ENCODE assay signal across 8 cellular contexts in the genomic region with DNA sequence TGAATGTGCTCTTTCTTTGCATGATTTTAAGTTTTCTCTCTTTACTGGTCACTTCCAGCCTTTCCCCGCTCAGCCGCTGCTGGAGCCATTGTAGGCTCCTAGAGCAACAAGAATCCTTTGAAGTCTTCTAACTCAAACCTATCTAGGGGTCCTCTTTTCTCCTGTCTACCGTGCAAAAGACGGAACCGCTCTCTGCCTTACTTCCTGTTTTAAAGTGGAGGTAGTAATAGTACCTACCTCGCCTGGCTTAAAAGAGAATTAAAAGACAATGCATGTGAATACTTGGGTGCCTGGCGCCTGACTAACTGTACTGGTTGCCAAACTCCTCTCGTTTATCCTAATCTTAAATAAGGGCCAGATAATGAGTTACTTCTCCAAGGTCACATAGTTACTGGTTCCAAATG. TPM values are rescaled to one million over a fixed set of nuclear protein-coding genes. Genes with fewer than 3 reads are reported as not detected.
DNase-seq lines count a peak whose midpoint lies in the region; ATAC-seq, FAIRE-seq and TF ChIP-seq lines count a peak whose summit lies in the region.

No MANE protein-coding gene starts in this region.

- no peak for TF ChIP-seq POLR2A in endothelial cell of umbilical vein (IDR thresholded peaks at IDR 0.05; ENCODE audit: low read depth, low read length)

- peak overlapping the region; percentile 99 for H2AFZ ChIP-seq in endothelial cell of umbilical vein (ENCODE audit: low read depth, low read length)
- peak overlapping the region; percentile 97 for H2AFZ ChIP-seq in osteoblast (ENCODE audit: low read length)

- H3K36me3 ChIP-seq in endothelial cell of umbilical vein (ENCODE audit: control insufficient read depth in 2 of 2, extremely low read depth in 1 of 2, insufficient read depth in 2 of 2, low read length in 2 of 2) (peaks cover 0 to 2% of the 10 kb centered on the region in 2 experiments), osteoblast (ENCODE audit: insufficient read depth, low read length) (no peaks in the 10 kb centered on the region)

- no peaks in the 10 kb centered on the region for H3K27me3 ChIP-seq in endothelial cell of umbilical vein (ENCODE audit: control insufficient read depth in 2 of 2, insufficient read depth in 2 of 2, low read length in 2 of 2)
- no peaks in the 10 kb centered on the region for H3K27me3 ChIP-seq in osteoblast (ENCODE audit: insufficient read depth, low read length)

- DNase-seq in AG10803 (ENCODE audit: low read depth): peak; percentile 12
- DNase-seq in RPMI8226: peak; percentile 50
- DNase-seq in endothelial cell of umbilical vein (ENCODE audit: low read depth, low spot score): no peak
- no peak for DNase-seq in osteoblast (ENCODE audit: insufficient read length, low spot score, missing footprints)
- DNase-seq in NCI-H1436 (lab: John Stamatoyannopoulos, UW): no peak
- no peak for DNase-seq in activated CD8-positive, alpha-beta memory T cell treated with anti-CD3 and anti-CD28 coated beads, Interleukin-2, amount 50 U/mL, for 48 hours

- CTCF ChIA-PET in endothelial cell of umbilical vein (lab: Charles Lee): interaction anchor here (1.0 to 2.1 kb wide), 3 partner anchors 10 to 73 kb away, joined by 4 to 31 read pairs (median 6); no protein-coding TSS in a partner anchor

- POLR2A ChIA-PET in endothelial cell of umbilical vein (lab: Charles Lee): no interaction called here

- peak overlapping the region; percentile 84 for H3K9ac ChIP-seq in endothelial cell of umbilical vein (replicated peaks; ENCODE audit: extremely low read depth, insufficient read depth, low read length)

- H4K20me1 ChIP-seq in endothelial cell of umbilical vein (replicated peaks; ENCODE audit: control insufficient read depth, extremely low read depth, insufficient read depth, low read length) (no peaks in the 10 kb centered on the region), osteoblast (ENCODE audit: insufficient read depth, low read length) (peaks cover 15% of the 10 kb centered on the region)

- H3K79me2 ChIP-seq in endothelial cell of umbilical vein (ENCODE audit: control insufficient read depth, insufficient read depth, low read length) (peaks cover 43% of the 10 kb centered on the region), osteoblast (ENCODE audit: insufficient read depth, low read length) (peaks cover 53% of the 10 kb centered on the region)

- TF ChIP-seq CTCF in AG10803 (conservative IDR thresholded peaks at IDR 0.05; ENCODE audit: low read length) (no peak), endothelial cell of umbilical vein (IDR thresholded peaks at IDR 0.05; ENCODE audit: extremely low read depth in 1 of 2, insufficient read depth in 1 of 2, low read depth in 1 of 2, low read length in 2 of 2) (no peak), osteoblast (IDR thresholded peaks at IDR 0.05; ENCODE audit: extremely low read depth, low read depth, low read length) (no peak)

- peak; percentile 15 for ATAC-seq in GM21526 (IDR thresholded peaks at IDR 0.05; ENCODE audit: low FRiP score, unreplicated experiment)
- no peak for ATAC-seq in HG03432 (IDR thresholded peaks at IDR 0.05; ENCODE audit: unreplicated experiment)

- peak overlapping the region; percentile 95 for H3K4me3 ChIP-seq in AG10803 (ENCODE audit: low read length)
- H3K4me3 ChIP-seq in endothelial cell of umbilical vein (replicated peaks in 1 of 3; ENCODE audit: insufficient read depth in 1 of 3, low read depth in 1 of 3, low read length in 3 of 3): peak overlapping the region; percentile 76 to 96 (median 87)
- H3K4me3 ChIP-seq in osteoblast (ENCODE audit: insufficient read depth, low read length): peak overlapping the region; percentile 97

- no TSS peak for BruUV-seq in endothelial cell of umbilical vein (replicated peaks; lab: Mats Ljungman, UMichigan)

- H3K4me2 ChIP-seq in endothelial cell of umbilical vein (ENCODE audit: insufficient read depth, low read length): peak overlapping the region; percentile 98
- peak overlapping the region; percentile 91 for H3K4me2 ChIP-seq in osteoblast (ENCODE audit: insufficient read depth, low read length)

- peak; percentile 68 for FAIRE-seq in endothelial cell of umbilical vein (lab: Jason Lieb, UNC)

- H3K27ac ChIP-seq in endothelial cell of umbilical vein (ENCODE audit: insufficient read depth, low read depth, low read length) (peak overlapping the region; percentile 44), osteoblast (ENCODE audit: low read depth, low read length) (peak overlapping the region; percentile 89)

- H3K4me1 ChIP-seq in endothelial cell of umbilical vein (ENCODE audit: control insufficient read depth, extremely low read depth, insufficient read depth, low read length) (peaks cover 24% of the 10 kb centered on the region), osteoblast (ENCODE audit: insufficient read depth, low read length) (peaks cover 24% of the 10 kb centered on the region)

- H3K9me3 ChIP-seq in endothelial cell of umbilical vein (replicated peaks; ENCODE audit: control insufficient read depth, insufficient read depth, low read length) (no peaks in the 10 kb centered on the region), osteoblast (ENCODE audit: low read depth, low read length) (no peaks in the 10 kb centered on the region)

- intact Hi-C loops in endothelial cell of umbilical vein (cut with micrococcal nuclease): loop anchor here (2.0 kb wide), 1 partner anchor 33 kb away; the partner anchor contains the start of gene PNPLA3

- H3K9me1 ChIP-seq in endothelial cell of umbilical vein (replicated peaks; ENCODE audit: control insufficient read depth, extremely low read depth, insufficient read depth, low read length): no peaks in the 10 kb centered on the region

- dilution Hi-C loops in endothelial cell of umbilical vein (cut with MboI; ENCODE audit: extremely low pct_ligation_motif_present, low sequenced_read_pairs): no loop called here

TF ChIP-seq in endothelial cell of umbilical vein, 7 proteins besides CTCF, POLR2A, EP300 and RAD21:
- no peak for TF ChIP-seq EZH2 (IDR thresholded peaks at IDR 0.05; ENCODE audit: borderline replicate concordance, low read depth, low read length, severe bottlenecking)
- no peak for TF ChIP-seq GATA2 (IDR thresholded peaks at IDR 0.05; ENCODE audit: insufficient read depth, insufficient read length, low read depth, low read length)
- TF ChIP-seq, protein P1, sequence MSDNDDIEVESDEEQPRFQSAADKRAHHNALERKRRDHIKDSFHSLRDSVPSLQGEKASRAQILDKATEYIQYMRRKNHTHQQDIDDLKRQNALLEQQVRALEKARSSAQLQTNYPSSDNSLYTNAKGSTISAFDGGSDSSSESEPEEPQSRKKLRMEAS (IDR thresholded peaks at IDR 0.05; ENCODE audit: insufficient read depth, insufficient read length): no peak
- no peak for TF ChIP-seq FOS (IDR thresholded peaks at IDR 0.05; ENCODE audit: borderline replicate concordance, insufficient read depth, low read length)

RNA-seq across cellular contexts. Expression of gene SAMM50, which starts 0.6 kb away (rescaled TPM):
- 55.9 and 56.2 TPM in 2 replicates for total RNA-seq in endothelial cell of umbilical vein
- polyA plus RNA-seq in endothelial cell of umbilical vein: 41.0 and 42.9 TPM in 2 replicates
- polyA plus RNA-seq in endothelial cell of umbilical vein (2011; cell fraction: cytosol; rRNA removed): 39.5 and 48.0 TPM in 2 replicates
- polyA plus RNA-seq in endothelial cell of umbilical vein (2011; cell fraction: nucleus; rRNA removed): 37.1 and 41.4 TPM in 2 replicates
- 71.9 and 81.2 TPM in 2 replicates for polyA plus RNA-seq in endothelial cell of umbilical vein (2012)
- polyA minus RNA-seq in endothelial cell of umbilical vein: 37.1 and 38.4 TPM in 2 replicates
- 26.5 TPM for polyA minus RNA-seq in endothelial cell of umbilical vein (2011; cell fraction: cytosol; rRNA and poly(A)+ RNA removed)
- polyA minus RNA-seq in endothelial cell of umbilical vein (2011; cell fraction: nucleus; rRNA and poly(A)+ RNA removed): 17.5 and 17.6 TPM in 2 replicates
- 36.6 and 41.5 TPM in 2 replicates for total RNA-seq in osteoblast

RNA-seq across cellular contexts. Expression of gene PNPLA3, which starts 32.3 kb away (rescaled TPM):
- 12.1 and 12.3 TPM in 2 replicates for total RNA-seq in endothelial cell of umbilical vein
- 5.3 TPM in 2 replicates for polyA plus RNA-seq in endothelial cell of umbilical vein
- 4.0 and 4.6 TPM in 2 replicates for polyA plus RNA-seq in endothelial cell of umbilical vein (2011; cell fraction: cytosol; rRNA removed)
- 18.8 and 24.0 TPM in 2 replicates for polyA plus RNA-seq in endothelial cell of umbilical vein (2011; cell fraction: nucleus; rRNA removed)
- polyA plus RNA-seq in endothelial cell of umbilical vein (2012): 3.0 and 4.2 TPM in 2 replicates
- polyA minus RNA-seq in endothelial cell of umbilical vein: 11.0 and 15.2 TPM in 2 replicates
- 3.9 TPM for polyA minus RNA-seq in endothelial cell of umbilical vein (2011; cell fraction: cytosol; rRNA and poly(A)+ RNA removed)
- polyA minus RNA-seq in endothelial cell of umbilical vein (2011; cell fraction: nucleus; rRNA and poly(A)+ RNA removed): 8.3 and 11.9 TPM in 2 replicates
- total RNA-seq in osteoblast: 8.3 and 14.1 TPM in 2 replicates

Comparison
In these comparisons a context has a peak if more than half of its experiments do, and no peak if none do; other contexts are left out.
1. DNase-seq: peak in AG10803 (single experiment) and RPMI8226 (single experiment); none in endothelial cell of umbilical vein (single experiment), osteoblast (single experiment), NCI-H1436 (single experiment) and activated CD8-positive, alpha-beta memory T cell treated with anti-CD3 and anti-CD28 coated beads, Interleukin-2, amount 50 U/mL, for 48 hours (single experiment).
2. Peak in every context shown above with its lines, with median percentiles within 50 percentile points of each other: H3K4me3 ChIP-seq.